8 cellular contexts compared by ENCODE assay signal in the genomic region with DNA sequence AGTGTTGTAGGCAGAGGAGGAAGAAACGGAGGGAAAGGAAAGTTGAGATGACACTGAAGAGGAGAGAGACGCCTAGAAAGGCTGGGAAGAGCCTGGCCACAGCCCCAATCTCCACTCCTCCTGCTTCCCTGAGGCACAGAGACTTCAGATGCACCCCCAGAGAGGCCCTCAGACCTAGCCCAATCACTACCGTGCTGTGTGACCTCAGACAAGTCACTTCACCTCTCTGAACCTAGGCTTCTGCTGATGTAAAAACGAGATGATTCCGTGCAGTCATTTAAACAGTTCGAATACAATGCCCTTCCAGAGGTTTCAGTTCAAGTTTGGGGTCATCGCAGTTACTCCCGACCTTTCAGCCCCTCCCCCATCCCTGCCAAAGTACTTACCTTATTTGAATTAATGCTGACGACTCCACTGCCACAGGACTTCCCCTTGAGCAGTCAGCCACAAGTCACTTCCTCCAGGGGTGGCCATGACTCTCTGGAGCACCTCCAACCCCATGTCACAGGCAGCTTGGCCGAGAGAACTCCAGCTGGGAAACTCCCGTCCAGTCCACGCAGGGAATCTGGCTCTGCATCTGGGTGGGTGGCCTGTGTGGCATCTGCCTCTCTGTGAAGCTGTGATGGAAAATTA.
DNase-seq lines count a peak whose midpoint lies in the region; ATAC-seq and TF ChIP-seq lines count a peak whose summit lies in the region.

No MANE protein-coding gene starts in this region.

- no peaks in the 10 kb centered on the region for H3K9me3 Mint-ChIP-seq in CD4-positive, alpha-beta T cell

- peaks cover 3% of the 10 kb centered on the region for H3K27me3 Mint-ChIP-seq in CD4-positive, alpha-beta T cell

- H3K79me2 ChIP-seq in hepatocyte: no peaks in the 10 kb centered on the region

- WGBS in hepatocyte (ENCODE audit: low lambda C conversion rate, missing lambda C conversion rate): 83% methylated on average over 12 of the region's 12 CpGs

- H3K36me3 ChIP-seq in HEK293 (ENCODE audit: control insufficient read depth in 2 of 2, insufficient read depth in 1 of 2, low read length in 2 of 2): no peaks in the 10 kb centered on the region
- H3K36me3 ChIP-seq in lower lobe of right lung: no peaks in the 10 kb centered on the region
- H3K36me3 ChIP-seq in hepatocyte (replicated peaks; ENCODE audit: insufficient read depth, low read depth): no peaks in the 10 kb centered on the region

- CTCF ChIA-PET in CD4-positive, alpha-beta T cell (lab: Charles Lee): no interaction called here
- CTCF ChIA-PET in HEK293 (lab: Yijun Ruan, JAX): no interaction called here

- TF ChIP-seq CTCF in CD4-positive, alpha-beta T cell (IDR thresholded peaks at IDR 0.05): no peak
- TF ChIP-seq CTCF in HEK293 (tag by site-specific recombination; IDR thresholded peaks at IDR 0.05) (no peak), lower lobe of right lung (IDR thresholded peaks at IDR 0.05) (no peak), hepatocyte (IDR thresholded peaks at IDR 0.05; ENCODE audit: poor library complexity) (no peak)

- H3K4me3 Mint-ChIP-seq in CD4-positive, alpha-beta T cell: peak overlapping the region; percentile 32

- no peaks in the 10 kb centered on the region for H3K36me3 Mint-ChIP-seq in CD4-positive, alpha-beta T cell (ENCODE audit: low read depth)

- H3K27ac ChIP-seq in CD4-positive, alpha-beta T cell (ENCODE audit: low read depth, low read length): no peak overlapping the region
- H3K27ac ChIP-seq in HEK293 (ENCODE audit: extremely low read depth, low read depth, low read length) (no peak overlapping the region), lower lobe of right lung (no peak overlapping the region), hepatocyte (no peak overlapping the region)

- no peaks in the 10 kb centered on the region for H3K9me3 ChIP-seq in CD4-positive, alpha-beta T cell (ENCODE audit: control insufficient read depth, low read length)
- no peaks in the 10 kb centered on the region for H3K9me3 ChIP-seq in HEK293 (ENCODE audit: control insufficient read depth, insufficient read depth, low read depth, low read length)
- H3K9me3 ChIP-seq in lower lobe of right lung: no peaks in the 10 kb centered on the region
- H3K9me3 ChIP-seq in hepatocyte (ENCODE audit: low read depth): no peaks in the 10 kb centered on the region

- H3K4me3 ChIP-seq in HEK293 (ENCODE audit: low read depth, low read length) (no peak overlapping the region), lower lobe of right lung (no peak overlapping the region), hepatocyte (no peak overlapping the region)

- ATAC-seq in CD4-positive, alpha-beta T cell (ENCODE audit: poor library complexity): peak; percentile 29
- ATAC-seq in lower lobe of right lung (peak; percentile 42 to 45), HG03439 (IDR thresholded peaks at IDR 0.05; ENCODE audit: unreplicated experiment) (no peak)

- H3K27me3 ChIP-seq in CD4-positive, alpha-beta T cell (ENCODE audit: control insufficient read depth, insufficient read depth, low read length): no peaks in the 10 kb centered on the region
- no peaks in the 10 kb centered on the region for H3K27me3 ChIP-seq in lower lobe of right lung (ENCODE audit: low read depth)
- no peaks in the 10 kb centered on the region for H3K27me3 ChIP-seq in hepatocyte

- no peaks in the 10 kb centered on the region for H4K20me1 ChIP-seq in hepatocyte (ENCODE audit: insufficient read depth, poor library complexity, severe bottlenecking)

- no peak overlapping the region for H3K4me2 ChIP-seq in hepatocyte

- POLR2A ChIA-PET in CD4-positive, alpha-beta T cell (lab: Charles Lee): interaction anchor here (0.9 kb wide), 1 partner anchor 105 kb away, joined by 4 read pairs; a partner anchor contains a TSS
- POLR2A ChIA-PET in HEK293 (lab: Yijun Ruan, JAX): interaction anchor here (0.7 kb wide), 1 partner anchor 288 kb away, joined by 3 read pairs; no protein-coding TSS in a partner anchor

- peak in 1 of 10 experiments; percentile 25 for DNase-seq in CD4-positive, alpha-beta T cell
- peak; percentile 23 to 25 for DNase-seq in activated CD4-positive, alpha-beta T cell treated with anti-CD3 and anti-CD28 coated beads for 4 hours
- DNase-seq in lower lobe of right lung (no peak), NCI-H187 (lab: John Stamatoyannopoulos, UW) (no peak), hepatocyte (ENCODE audit: low spot score) (no peak), AG20443 (ENCODE audit: low spot score) (no peak)

- H2AFZ ChIP-seq in hepatocyte: no peak overlapping the region

- peaks cover 43% of the 10 kb centered on the region for H3K4me1 Mint-ChIP-seq in CD4-positive, alpha-beta T cell (ENCODE audit: low read depth)

- no peak overlapping the region for H3K27ac Mint-ChIP-seq in CD4-positive, alpha-beta T cell

- H3K9me2 ChIP-seq in hepatocyte (replicated peaks; ENCODE audit: insufficient read depth): no peaks in the 10 kb centered on the region

- intact Hi-C loops in CD4-positive, alpha-beta T cell (cut with DNase I, micrococcal nuclease): no loop called here
- intact Hi-C loops in lower lobe of right lung (cut with DNase I): no loop called here

- H3K4me1 ChIP-seq in HEK293 (ENCODE audit: control insufficient read depth, insufficient read depth, low read length) (no peaks in the 10 kb centered on the region), lower lobe of right lung (peaks cover 27% of the 10 kb centered on the region), hepatocyte (ENCODE audit: insufficient read depth) (peaks cover 38% of the 10 kb centered on the region)

TF ChIP-seq in HEK293, 187 proteins besides CTCF, POLR2A, EP300 and RAD21:
- TF ChIP-seq ZNF677 (tag by site-specific recombination; IDR thresholded peaks at IDR 0.05): no peak
- TF ChIP-seq, protein P1, sequence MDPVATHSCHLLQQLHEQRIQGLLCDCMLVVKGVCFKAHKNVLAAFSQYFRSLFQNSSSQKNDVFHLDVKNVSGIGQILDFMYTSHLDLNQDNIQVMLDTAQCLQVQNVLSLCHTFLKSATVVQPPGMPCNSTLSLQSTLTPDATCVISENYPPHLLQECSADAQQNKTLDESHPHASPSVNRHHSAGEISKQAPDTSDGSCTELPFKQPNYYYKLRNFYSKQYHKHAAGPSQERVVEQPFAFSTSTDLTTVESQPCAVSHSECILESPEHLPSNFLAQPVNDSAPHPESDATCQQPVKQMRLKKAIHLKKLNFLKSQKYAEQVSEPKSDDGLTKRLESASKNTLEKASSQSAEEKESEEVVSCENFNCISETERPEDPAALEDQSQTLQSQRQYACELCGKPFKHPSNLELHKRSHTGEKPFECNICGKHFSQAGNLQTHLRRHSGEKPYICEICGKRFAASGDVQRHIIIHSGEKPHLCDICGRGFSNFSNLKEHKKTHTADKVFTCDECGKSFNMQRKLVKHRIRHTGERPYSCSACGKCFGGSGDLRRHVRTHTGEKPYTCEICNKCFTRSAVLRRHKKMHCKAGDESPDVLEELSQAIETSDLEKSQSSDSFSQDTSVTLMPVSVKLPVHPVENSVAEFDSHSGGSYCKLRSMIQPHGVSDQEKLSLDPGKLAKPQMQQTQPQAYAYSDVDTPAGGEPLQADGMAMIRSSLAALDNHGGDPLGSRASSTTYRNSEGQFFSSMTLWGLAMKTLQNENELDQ (tag by site-specific recombination; IDR thresholded peaks at IDR 0.05; ENCODE audit: low read depth): no peak
- peak; percentile 64; the same call in 1 of the 2 replicates for TF ChIP-seq ZNF768 (tag by site-specific recombination; IDR thresholded peaks at IDR 0.05)
- TF ChIP-seq, protein P2, sequence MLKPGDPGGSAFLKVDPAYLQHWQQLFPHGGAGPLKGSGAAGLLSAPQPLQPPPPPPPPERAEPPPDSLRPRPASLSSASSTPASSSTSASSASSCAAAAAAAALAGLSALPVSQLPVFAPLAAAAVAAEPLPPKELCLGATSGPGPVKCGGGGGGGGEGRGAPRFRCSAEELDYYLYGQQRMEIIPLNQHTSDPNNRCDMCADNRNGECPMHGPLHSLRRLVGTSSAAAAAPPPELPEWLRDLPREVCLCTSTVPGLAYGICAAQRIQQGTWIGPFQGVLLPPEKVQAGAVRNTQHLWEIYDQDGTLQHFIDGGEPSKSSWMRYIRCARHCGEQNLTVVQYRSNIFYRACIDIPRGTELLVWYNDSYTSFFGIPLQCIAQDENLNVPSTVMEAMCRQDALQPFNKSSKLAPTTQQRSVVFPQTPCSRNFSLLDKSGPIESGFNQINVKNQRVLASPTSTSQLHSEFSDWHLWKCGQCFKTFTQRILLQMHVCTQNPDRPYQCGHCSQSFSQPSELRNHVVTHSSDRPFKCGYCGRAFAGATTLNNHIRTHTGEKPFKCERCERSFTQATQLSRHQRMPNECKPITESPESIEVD (tag by site-specific recombination; IDR thresholded peaks at IDR 0.05): no peak
- no peak for TF ChIP-seq ZNF404 (tag by site-specific recombination; IDR thresholded peaks at IDR 0.05)
- no peak for TF ChIP-seq ZNF302 (tag by site-specific recombination; IDR thresholded peaks at IDR 0.05; ENCODE audit: low read depth)

Comparison
In these comparisons a context has a peak if more than half of its experiments do, and no peak if none do; other contexts are left out.
1. DNase-seq: peak in activated CD4-positive, alpha-beta T cell treated with anti-CD3 and anti-CD28 coated beads for 4 hours (2 of 2); none in lower lobe of right lung (single experiment), NCI-H187 (0 of 2), hepatocyte (single experiment) and AG20443 (single experiment).